Comparison of ENCODE assay signal across 9 cellular contexts in genomic region chr15:52103217-52104207, GRCh38. TPM values are rescaled to one million over a fixed set of nuclear protein-coding genes. Genes with fewer than 3 reads are reported as not detected.
A peak's percentile ranks its signal among the peaks of the same experiment; 100 is the strongest.
DNase-seq lines count a peak whose midpoint lies in the region; ATAC-seq and TF ChIP-seq lines count a peak whose summit lies in the region.
"Had no signal": no experiment of that assay in that cellular context is flagged by ENCODE, and none has a peak within 500 bp of the region (broad histone marks: within the 10 kb centered on the region; RNA-seq: fewer than 3 reads in every experiment).

No MANE protein-coding gene starts in this region.

- H3K4me3 ChIP-seq in MG63 (no peak overlapping the region), sigmoid colon (no peak overlapping the region)

- intact Hi-C loops in sigmoid colon (cut with DNase I), result no loop called here

- no peak for DNase-seq in activated CD4-positive, CD25-positive, alpha-beta regulatory T cell (lab: John Stamatoyannopoulos, UW)
- peak; percentile 80 for DNase-seq in H4 (ENCODE audit: low spot score)
- peak; percentile 91 for DNase-seq in MG63
- peak; percentile 87 to 99 for DNase-seq in dermis microvascular lymphatic vessel endothelial cell (ENCODE audit: low read depth in 2 of 2)
- peak; percentile 91 for DNase-seq in sigmoid colon
- no peak for DNase-seq in NCI-H128 (lab: John Stamatoyannopoulos, UW; ENCODE audit: unreplicated experiment)
- no peak for DNase-seq in SHP77 (lab: John Stamatoyannopoulos, UW)
- DNase-seq: DND-41 had no signal

- no peak for TF ChIP-seq EP300 in sigmoid colon (IDR thresholded peaks at IDR 0.05)

- no peaks in the 10 kb centered on the region for H3K36me3 ChIP-seq in MG63
- no peaks in the 10 kb centered on the region for H3K36me3 ChIP-seq in sigmoid colon

- no peak for TF ChIP-seq POLR2A in sigmoid colon (IDR thresholded peaks at IDR 0.05)

- 78 to 83% methylated on average over 5 of the region's 5 CpGs for WGBS in sigmoid colon, 2 donors

- peak overlapping the region in 1 of 4 donors; percentile 61 for H3K27ac ChIP-seq in sigmoid colon

- peak; percentile 74 to 83 for ATAC-seq in activated CD4-positive, CD25-positive, alpha-beta regulatory T cell treated with anti-CD3 and anti-CD28 coated beads, Interleukin-2, amount 50 U/mL, for 24 hours

- no peak for TF ChIP-seq CTCF in sigmoid colon (IDR thresholded peaks at IDR 0.05)

- peaks cover 0 to 11% (median 8%) of the 10 kb centered on the region in 4 donors for H3K4me1 ChIP-seq in sigmoid colon

- H3K27me3 ChIP-seq in MG63 (no peaks in the 10 kb centered on the region), sigmoid colon (peaks cover 0 to 4% (median 3%) of the 10 kb centered on the region in 3 donors)

- H3K9me3 ChIP-seq in MG63 (no peaks in the 10 kb centered on the region), sigmoid colon (no peaks in the 10 kb centered on the region)

RNA-seq across cellular contexts. Expression of gene BCL2L10, which starts 9.1 kb away (rescaled TPM):
- total RNA-seq in H4 (2014; rRNA removed; shearing (Covaris generic)), result not detected in 2 replicates
- total RNA-seq in MG63 (2014; rRNA removed; shearing (Covaris generic); ENCODE audit: low replicate concordance), result not detected in 2 replicates
- total RNA-seq in dermis microvascular lymphatic vessel endothelial cell (0.51 and 2.4 TPM in 2 replicates), sigmoid colon (under 1 TPM in 1 of 4 donors, not detected in 3; 0.33 TPM)
- polyA plus RNA-seq in sigmoid colon, result 1 to 10 TPM in 2 of 3 donors, under 1 TPM in 1; 0.60 to 5.8 (median 1.5) TPM

Comparison
In these comparisons a context has a peak if more than half of its experiments do, and no peak if none do; other contexts are left out.
1. DNase-seq: peak in H4 (single experiment), MG63 (single experiment), dermis microvascular lymphatic vessel endothelial cell (2 of 2) and sigmoid colon (single experiment); none in activated CD4-positive, CD25-positive, alpha-beta regulatory T cell (0 of 4), NCI-H128 (single experiment) and SHP77 (0 of 2).